1 cellular context compared by ENCODE assay signal in the genomic region with DNA sequence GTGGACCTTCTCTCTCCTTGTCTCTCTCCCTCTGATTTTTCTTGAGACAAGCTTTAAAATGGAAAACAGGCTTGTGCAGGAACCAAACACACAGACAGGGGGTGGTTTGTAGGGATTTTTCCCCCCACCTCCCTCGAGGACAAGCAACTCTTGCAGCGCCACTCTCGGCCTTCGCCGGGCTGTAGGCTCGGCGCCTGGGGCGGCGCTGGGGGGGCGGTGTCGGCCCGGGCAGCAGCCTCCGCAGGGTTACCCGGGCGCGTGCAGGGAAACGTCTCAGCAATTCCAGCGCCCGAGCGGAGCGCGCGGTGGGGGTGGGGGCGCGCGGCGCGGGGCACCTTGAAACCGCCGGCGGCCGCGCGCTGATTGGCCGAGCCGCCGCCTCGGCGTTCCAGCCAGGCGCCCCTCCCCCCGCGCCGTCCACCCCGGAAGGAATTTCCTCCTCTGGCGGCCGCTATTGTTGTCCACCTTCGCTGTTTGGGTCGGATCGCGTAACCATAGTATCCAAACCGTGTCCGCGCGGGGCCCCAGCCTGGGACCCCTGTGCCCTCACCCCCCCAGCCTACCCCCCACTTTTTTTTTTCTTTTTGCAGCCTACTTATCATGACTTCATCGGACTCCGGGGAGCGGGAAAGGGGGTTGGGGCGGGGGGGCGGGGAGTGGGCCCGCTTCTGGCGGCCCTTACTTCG.
A peak's percentile ranks its signal among the peaks of the same experiment; 100 is the strongest.
TF ChIP-seq lines count a peak whose summit lies in the region.

No MANE protein-coding gene starts in this region.

TF ChIP-seq in HepG2, 621 proteins besides CTCF, POLR2A, EP300 and RAD21 (continued from another document and continues in another):
- TF ChIP-seq KDM5A (IDR thresholded peaks at IDR 0.05; ENCODE audit: borderline replicate concordance, low read length): no peak
- 0 out of 2 replicates have a peak, but pooled peaks have one; percentile 25 for TF ChIP-seq KMT2B (CRISPR knock-in tag; IDR thresholded peaks at IDR 0.05)
- TF ChIP-seq, protein P1, sequence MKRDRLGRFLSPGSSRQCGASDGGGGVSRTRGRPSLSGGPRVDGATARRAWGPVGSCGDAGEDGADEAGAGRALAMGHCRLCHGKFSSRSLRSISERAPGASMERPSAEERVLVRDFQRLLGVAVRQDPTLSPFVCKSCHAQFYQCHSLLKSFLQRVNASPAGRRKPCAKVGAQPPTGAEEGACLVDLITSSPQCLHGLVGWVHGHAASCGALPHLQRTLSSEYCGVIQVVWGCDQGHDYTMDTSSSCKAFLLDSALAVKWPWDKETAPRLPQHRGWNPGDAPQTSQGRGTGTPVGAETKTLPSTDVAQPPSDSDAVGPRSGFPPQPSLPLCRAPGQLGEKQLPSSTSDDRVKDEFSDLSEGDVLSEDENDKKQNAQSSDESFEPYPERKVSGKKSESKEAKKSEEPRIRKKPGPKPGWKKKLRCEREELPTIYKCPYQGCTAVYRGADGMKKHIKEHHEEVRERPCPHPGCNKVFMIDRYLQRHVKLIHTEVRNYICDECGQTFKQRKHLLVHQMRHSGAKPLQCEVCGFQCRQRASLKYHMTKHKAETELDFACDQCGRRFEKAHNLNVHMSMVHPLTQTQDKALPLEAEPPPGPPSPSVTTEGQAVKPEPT (CRISPR knock-in tag; IDR thresholded peaks at IDR 0.05; ENCODE audit: low read depth): no peak
- no peak for TF ChIP-seq ZUFSP (CRISPR knock-in tag; IDR thresholded peaks at IDR 0.05; ENCODE audit: borderline replicate concordance)
- no peak for TF ChIP-seq ZNF713 (CRISPR knock-in tag; IDR thresholded peaks at IDR 0.05)
- TF ChIP-seq NFKB2 (CRISPR knock-in tag; IDR thresholded peaks at IDR 0.05; ENCODE audit: borderline replicate concordance): peak; percentile 58; the same call in 1 of the 2 replicates
- TF ChIP-seq ZNF484 (CRISPR knock-in tag; IDR thresholded peaks at IDR 0.05; ENCODE audit: borderline replicate concordance, low read depth): no peak
- no peak for TF ChIP-seq SNRNP70 (IDR thresholded peaks at IDR 0.05; ENCODE audit: low read depth, low read length)
- no peak for TF ChIP-seq ZNF460 (CRISPR knock-in tag; IDR thresholded peaks at IDR 0.05; ENCODE audit: borderline replicate concordance)
- TF ChIP-seq FOSL2 (CRISPR knock-in tag; IDR thresholded peaks at IDR 0.05): no peak; the same call in 1 of the 2 replicates
- TF ChIP-seq ATF7-NPFF (CRISPR knock-in tag; IDR thresholded peaks at IDR 0.05; ENCODE audit: low read depth): peak; percentile 66
- peak; percentile 21; the same call in 1 of the 2 replicates for TF ChIP-seq SP5 (CRISPR knock-in tag; IDR thresholded peaks at IDR 0.05; ENCODE audit: borderline replicate concordance, low read depth)
- TF ChIP-seq ZZZ3 (CRISPR knock-in tag; IDR thresholded peaks at IDR 0.05; ENCODE audit: borderline replicate concordance): no peak
- no peak for TF ChIP-seq MZF1 (CRISPR knock-in tag; IDR thresholded peaks at IDR 0.05; ENCODE audit: borderline replicate concordance)
- TF ChIP-seq ZNF761 (CRISPR knock-in tag; conservative IDR thresholded peaks at IDR 0.05): no peak
- peak; percentile 79; the same call in 1 of the 2 replicates for TF ChIP-seq SALL2 (CRISPR knock-in tag; IDR thresholded peaks at IDR 0.05)
- TF ChIP-seq ADNP (CRISPR knock-in tag; IDR thresholded peaks at IDR 0.05): no peak
- TF ChIP-seq, protein P2, sequence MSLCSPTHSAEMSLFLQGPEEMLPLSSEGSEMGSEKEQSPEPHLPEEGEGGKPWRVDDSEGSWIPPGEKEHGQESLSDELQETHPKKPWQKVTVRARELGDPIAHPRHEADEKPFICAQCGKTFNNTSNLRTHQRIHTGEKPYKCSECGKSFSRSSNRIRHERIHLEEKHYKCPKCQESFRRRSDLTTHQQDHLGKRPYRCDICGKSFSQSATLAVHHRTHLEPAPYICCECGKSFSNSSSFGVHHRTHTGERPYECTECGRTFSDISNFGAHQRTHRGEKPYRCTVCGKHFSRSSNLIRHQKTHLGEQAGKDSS (CRISPR knock-in tag; IDR thresholded peaks at IDR 0.05; ENCODE audit: borderline replicate concordance, low read depth): peak; percentile 61; the same call in 1 of the 2 replicates
- no peak for TF ChIP-seq CENPX (CRISPR knock-in tag; IDR thresholded peaks at IDR 0.05)
- TF ChIP-seq ZNF24 (IDR thresholded peaks at IDR 0.05): peak; percentile 18; the same call in 1 of the 2 replicates
- TF ChIP-seq, protein P3, sequence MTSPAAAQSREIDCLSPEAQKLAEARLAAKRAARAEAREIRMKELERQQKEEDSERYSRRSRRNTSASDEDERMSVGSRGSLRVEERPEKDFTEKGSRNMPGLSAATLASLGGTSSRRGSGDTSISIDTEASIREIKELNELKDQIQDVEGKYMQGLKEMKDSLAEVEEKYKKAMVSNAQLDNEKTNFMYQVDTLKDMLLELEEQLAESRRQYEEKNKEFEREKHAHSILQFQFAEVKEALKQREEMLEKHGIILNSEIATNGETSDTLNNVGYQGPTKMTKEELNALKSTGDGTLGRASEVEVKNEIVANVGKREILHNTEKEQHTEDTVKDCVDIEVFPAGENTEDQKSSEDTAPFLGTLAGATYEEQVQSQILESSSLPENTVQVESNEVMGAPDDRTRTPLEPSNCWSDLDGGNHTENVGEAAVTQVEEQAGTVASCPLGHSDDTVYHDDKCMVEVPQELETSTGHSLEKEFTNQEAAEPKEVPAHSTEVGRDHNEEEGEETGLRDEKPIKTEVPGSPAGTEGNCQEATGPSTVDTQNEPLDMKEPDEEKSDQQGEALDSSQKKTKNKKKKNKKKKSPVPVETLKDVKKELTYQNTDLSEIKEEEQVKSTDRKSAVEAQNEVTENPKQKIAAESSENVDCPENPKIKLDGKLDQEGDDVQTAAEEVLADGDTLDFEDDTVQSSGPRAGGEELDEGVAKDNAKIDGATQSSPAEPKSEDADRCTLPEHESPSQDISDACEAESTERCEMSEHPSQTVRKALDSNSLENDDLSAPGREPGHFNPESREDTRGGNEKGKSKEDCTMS (CRISPR knock-in tag; conservative IDR thresholded peaks at IDR 0.05): no peak
- TF ChIP-seq ZNF550 (CRISPR knock-in tag; IDR thresholded peaks at IDR 0.05; ENCODE audit: borderline replicate concordance): no peak
- TF ChIP-seq EED (CRISPR knock-in tag; IDR thresholded peaks at IDR 0.05): no peak
- no peak for TF ChIP-seq ZNF501 (CRISPR knock-in tag; IDR thresholded peaks at IDR 0.05)
- no peak for TF ChIP-seq PPARG (CRISPR knock-in tag; conservative IDR thresholded peaks at IDR 0.05)
- peak; percentile 36; the same call in 1 of the 2 replicates for TF ChIP-seq E2F5 (CRISPR knock-in tag; conservative IDR thresholded peaks at IDR 0.05)
- TF ChIP-seq RNF219 (CRISPR knock-in tag; IDR thresholded peaks at IDR 0.05): no peak
- TF ChIP-seq TOPORS (CRISPR knock-in tag; IDR thresholded peaks at IDR 0.05): no peak
- TF ChIP-seq ZNF10 (CRISPR knock-in tag; IDR thresholded peaks at IDR 0.05; ENCODE audit: borderline replicate concordance, low read depth): no peak
- no peak for TF ChIP-seq TCF7L2 (IDR thresholded peaks at IDR 0.05; ENCODE audit: low read depth, low read length)
- no peak for TF ChIP-seq CHD4 (IDR thresholded peaks at IDR 0.05; ENCODE audit: borderline replicate concordance, low read length)
- no peak for TF ChIP-seq EZH2 (conservative IDR thresholded peaks at IDR 0.05; ENCODE audit: low read depth, low read length)
- TF ChIP-seq ETV6 (CRISPR knock-in tag; conservative IDR thresholded peaks at IDR 0.05): no peak
- TF ChIP-seq GMEB2 (CRISPR knock-in tag; IDR thresholded peaks at IDR 0.05; ENCODE audit: low read depth): no peak
- no peak for TF ChIP-seq PITX1 (CRISPR knock-in tag; IDR thresholded peaks at IDR 0.05)
- TF ChIP-seq PLSCR1 (CRISPR knock-in tag; IDR thresholded peaks at IDR 0.05; ENCODE audit: borderline replicate concordance): no peak
- TF ChIP-seq CREBL2 (CRISPR knock-in tag; IDR thresholded peaks at IDR 0.05; ENCODE audit: borderline replicate concordance): no peak
- no peak for TF ChIP-seq TAF15 (IDR thresholded peaks at IDR 0.05; ENCODE audit: low read depth, low read length, poor library complexity, severe bottlenecking)
- TF ChIP-seq, protein P4, sequence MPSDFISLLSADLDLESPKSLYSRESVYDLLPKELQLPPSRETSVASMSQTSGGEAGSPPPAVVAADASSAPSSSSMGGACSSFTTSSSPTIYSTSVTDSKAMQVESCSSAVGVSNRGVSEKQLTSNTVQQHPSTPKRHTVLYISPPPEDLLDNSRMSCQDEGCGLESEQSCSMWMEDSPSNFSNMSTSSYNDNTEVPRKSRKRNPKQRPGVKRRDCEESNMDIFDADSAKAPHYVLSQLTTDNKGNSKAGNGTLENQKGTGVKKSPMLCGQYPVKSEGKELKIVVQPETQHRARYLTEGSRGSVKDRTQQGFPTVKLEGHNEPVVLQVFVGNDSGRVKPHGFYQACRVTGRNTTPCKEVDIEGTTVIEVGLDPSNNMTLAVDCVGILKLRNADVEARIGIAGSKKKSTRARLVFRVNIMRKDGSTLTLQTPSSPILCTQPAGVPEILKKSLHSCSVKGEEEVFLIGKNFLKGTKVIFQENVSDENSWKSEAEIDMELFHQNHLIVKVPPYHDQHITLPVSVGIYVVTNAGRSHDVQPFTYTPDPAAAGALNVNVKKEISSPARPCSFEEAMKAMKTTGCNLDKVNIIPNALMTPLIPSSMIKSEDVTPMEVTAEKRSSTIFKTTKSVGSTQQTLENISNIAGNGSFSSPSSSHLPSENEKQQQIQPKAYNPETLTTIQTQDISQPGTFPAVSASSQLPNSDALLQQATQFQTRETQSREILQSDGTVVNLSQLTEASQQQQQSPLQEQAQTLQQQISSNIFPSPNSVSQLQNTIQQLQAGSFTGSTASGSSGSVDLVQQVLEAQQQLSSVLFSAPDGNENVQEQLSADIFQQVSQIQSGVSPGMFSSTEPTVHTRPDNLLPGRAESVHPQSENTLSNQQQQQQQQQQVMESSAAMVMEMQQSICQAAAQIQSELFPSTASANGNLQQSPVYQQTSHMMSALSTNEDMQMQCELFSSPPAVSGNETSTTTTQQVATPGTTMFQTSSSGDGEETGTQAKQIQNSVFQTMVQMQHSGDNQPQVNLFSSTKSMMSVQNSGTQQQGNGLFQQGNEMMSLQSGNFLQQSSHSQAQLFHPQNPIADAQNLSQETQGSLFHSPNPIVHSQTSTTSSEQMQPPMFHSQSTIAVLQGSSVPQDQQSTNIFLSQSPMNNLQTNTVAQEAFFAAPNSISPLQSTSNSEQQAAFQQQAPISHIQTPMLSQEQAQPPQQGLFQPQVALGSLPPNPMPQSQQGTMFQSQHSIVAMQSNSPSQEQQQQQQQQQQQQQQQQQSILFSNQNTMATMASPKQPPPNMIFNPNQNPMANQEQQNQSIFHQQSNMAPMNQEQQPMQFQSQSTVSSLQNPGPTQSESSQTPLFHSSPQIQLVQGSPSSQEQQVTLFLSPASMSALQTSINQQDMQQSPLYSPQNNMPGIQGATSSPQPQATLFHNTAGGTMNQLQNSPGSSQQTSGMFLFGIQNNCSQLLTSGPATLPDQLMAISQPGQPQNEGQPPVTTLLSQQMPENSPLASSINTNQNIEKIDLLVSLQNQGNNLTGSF (CRISPR knock-in tag; IDR thresholded peaks at IDR 0.05): no peak
- no peak for TF ChIP-seq MAF1 (CRISPR knock-in tag; IDR thresholded peaks at IDR 0.05; ENCODE audit: borderline replicate concordance)
- TF ChIP-seq ZNF253 (CRISPR knock-in tag; IDR thresholded peaks at IDR 0.05; ENCODE audit: borderline replicate concordance): no peak
- TF ChIP-seq ATAD3A (CRISPR knock-in tag; IDR thresholded peaks at IDR 0.05): no peak
- TF ChIP-seq ZFP41 (CRISPR knock-in tag; IDR thresholded peaks at IDR 0.05; ENCODE audit: borderline replicate concordance): no peak
